8 cellular contexts compared by ENCODE assay signal in the genomic region with DNA sequence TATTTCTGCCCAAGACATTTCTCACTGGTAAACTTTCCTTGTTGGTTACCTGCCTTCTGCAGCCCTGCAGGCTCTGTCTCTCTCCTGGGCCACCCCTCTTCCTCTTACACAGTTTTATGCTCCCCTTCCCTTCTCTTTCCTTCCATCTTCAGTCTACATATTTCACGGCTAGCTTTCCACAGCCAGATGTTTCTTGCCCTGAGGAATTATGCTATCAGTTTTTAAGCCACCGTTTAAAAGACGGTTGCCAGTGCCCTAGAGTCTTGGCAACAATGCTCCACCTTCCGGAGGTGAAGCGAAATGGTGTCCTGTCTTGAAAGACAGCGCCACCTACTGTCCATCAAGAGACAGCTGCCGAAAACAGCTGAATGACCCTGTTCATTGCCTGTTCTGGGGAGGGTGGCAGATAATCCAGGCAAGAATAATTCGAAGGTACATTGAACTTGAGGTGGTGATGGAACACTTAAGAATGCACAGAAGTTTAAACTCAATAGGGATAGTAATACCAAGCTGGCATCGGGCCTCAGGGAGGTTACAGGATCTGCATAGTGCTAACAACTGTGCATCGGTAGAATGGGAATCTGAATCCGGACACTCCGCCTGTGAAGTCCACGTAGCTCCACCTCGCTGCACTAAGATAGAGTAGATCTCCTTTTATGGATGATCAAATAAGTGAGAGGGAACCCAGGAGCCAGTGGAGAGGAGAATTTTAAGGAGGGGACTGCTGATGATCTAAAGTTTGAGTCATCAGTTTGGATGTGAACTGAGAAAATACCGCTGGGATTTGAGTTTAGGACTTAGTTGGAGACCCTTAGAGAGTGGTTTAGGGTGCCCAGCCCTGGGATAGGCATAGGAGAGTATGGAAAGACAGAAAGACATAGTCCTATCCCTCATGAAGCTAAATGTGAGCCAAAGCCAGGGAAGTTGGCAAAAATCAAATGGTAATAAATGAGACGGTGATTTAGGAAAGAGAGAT. TPM values are rescaled to one million over a fixed set of nuclear protein-coding genes. Genes with fewer than 3 reads are reported as not detected.
DNase-seq lines count a peak whose midpoint lies in the region; ATAC-seq lines count a peak whose summit lies in the region.

No MANE protein-coding gene starts in this region.

- DNase-seq in DMS79 treated with DMSO at 0.1 percent for 48 hours (lab: John Stamatoyannopoulos, UW) (peak; percentile 68), NCI-H460 (ENCODE audit: extremely low read depth, low read depth) (peak; percentile 74), cerebellar nuclear complex (lab: John Stamatoyannopoulos, UW) (peak; percentile 7 to 12), kidney glomerular epithelial cell (lab: John Stamatoyannopoulos, UW) (peak; percentile 50)
- DNase-seq in activated CD4-positive, alpha-beta T cell treated with anti-CD3 and anti-CD28 coated beads for 1 hour = peak; percentile 53
- peak; percentile 51 to 64 for DNase-seq in stimulated activated CD4-positive, alpha-beta T cell treated with anti-CD3 and anti-CD28 coated beads, Interleukin-2, amount 100 ng/mL, for 24 hours

- ATAC-seq in HG02642 (IDR thresholded peaks at IDR 0.05; ENCODE audit: poor library complexity, unreplicated experiment) (peak; percentile 63), HG03095 (IDR thresholded peaks at IDR 0.05; ENCODE audit: unreplicated experiment) (no peak)

RNA-seq across cellular contexts. Expression of a gene that starts 4.8 kb away (rescaled TPM):
- not detected in 2 replicates for total RNA-seq in NCI-H460 (2014; rRNA removed; shearing (Covaris generic))
- polyA plus RNA-seq in NCI-H460 (2014; cell fraction: nucleus; rRNA removed) = not detected in 2 replicates

RNA-seq across cellular contexts. Expression of a gene that starts 18.3 kb away (rescaled TPM):
- not detected in 2 replicates for total RNA-seq in NCI-H460 (2014; rRNA removed; shearing (Covaris generic))
- not detected in 2 replicates for polyA plus RNA-seq in NCI-H460 (2014; cell fraction: nucleus; rRNA removed)

RNA-seq across cellular contexts. Expression of a gene that starts 29.8 kb away (rescaled TPM):
- total RNA-seq in NCI-H460 (2014; rRNA removed; shearing (Covaris generic)) = not detected in 2 replicates
- not detected in 2 replicates for polyA plus RNA-seq in NCI-H460 (2014; cell fraction: nucleus; rRNA removed)

RNA-seq across cellular contexts. Expression of a gene that starts 32.2 kb away (rescaled TPM):
- 0.12 TPM in 1 of 2 replicates, not detected in the other for total RNA-seq in NCI-H460 (2014; rRNA removed; shearing (Covaris generic))
- not detected in 2 replicates for polyA plus RNA-seq in NCI-H460 (2014; cell fraction: nucleus; rRNA removed)

RNA-seq across cellular contexts. Expression of a gene that starts 55.6 kb away (rescaled TPM):
- not detected in 2 replicates for total RNA-seq in NCI-H460 (2014; rRNA removed; shearing (Covaris generic))
- polyA plus RNA-seq in NCI-H460 (2014; cell fraction: nucleus; rRNA removed) = not detected in 2 replicates

Comparison
In these comparisons a context has a peak if more than half of its experiments do, and no peak if none do; other contexts are left out.
1. DNase-seq: peak in every context shown above with its lines; median percentile 74 in NCI-H460; 68 in DMS79 treated with DMSO at 0.1 percent for 48 hours; 58 in stimulated activated CD4-positive, alpha-beta T cell treated with anti-CD3 and anti-CD28 coated beads, Interleukin-2, amount 100 ng/mL, for 24 hours; 53 in activated CD4-positive, alpha-beta T cell treated with anti-CD3 and anti-CD28 coated beads for 1 hour; 50 in kidney glomerular epithelial cell; 10 in cerebellar nuclear complex.